8 cellular contexts compared by ENCODE assay signal in genomic region chr2:176187306-176188217, GRCh38. TPM values are rescaled to one million over a fixed set of nuclear protein-coding genes. Genes with fewer than 3 reads are reported as not detected.
DNase-seq lines count a peak whose midpoint lies in the region; ATAC-seq, FAIRE-seq and TF ChIP-seq lines count a peak whose summit lies in the region.

No MANE protein-coding gene starts in this region.

- no peaks in the 10 kb centered on the region for H3K9me3 Mint-ChIP-seq in activated CD4-positive, alpha-beta T cell treated with anti-CD3 and anti-CD28 coated beads, Interleukin-2, amount 10 ng/mL, durations not matched to agents 7 days and 5 days

- POLR2A ChIA-PET in activated CD4-positive, alpha-beta T cell treated with anti-CD3 and anti-CD28 coated beads, Interleukin-2, amount 10 ng/mL, durations not matched to agents 7 days and 5 days (lab: Charles Lee), result no interaction called here

- intact Hi-C loops in esophagus muscularis mucosa (cut with DNase I), result no loop called here
- intact Hi-C loops in pancreas (cut with DNase I), result no loop called here

- CTCF ChIA-PET in activated CD4-positive, alpha-beta T cell treated with anti-CD3 and anti-CD28 coated beads, Interleukin-2, amount 10 ng/mL, durations not matched to agents 7 days and 5 days (lab: Charles Lee), result interaction anchor here (0.6 to 1.2 kb wide), 3 partner anchors 11 to 122 kb away, joined by 3 to 4 read pairs (median 3); no protein-coding TSS in a partner anchor

- TF ChIP-seq CTCF in esophagus muscularis mucosa (IDR thresholded peaks at IDR 0.05) (no peak), pancreas (IDR thresholded peaks at IDR 0.05) (no peak)

- peak overlapping the region; percentile 58 to 67 (median 65) for H3K4me3 ChIP-seq in esophagus muscularis mucosa
- peak overlapping the region; percentile 22 to 62 (median 34) for H3K4me3 ChIP-seq in pancreas

- no peak for DNase-seq in activated CD4-positive, alpha-beta T cell treated with anti-CD3 and anti-CD28 coated beads, Interleukin-2, amount 10 ng/mL, durations not matched to agents 7 days and 5 days
- no peak for DNase-seq in activated CD4-positive, alpha-beta T cell treated with anti-CD3 and anti-CD28 coated beads for 4 hours
- DNase-seq in RKO (ENCODE audit: low spot score) (peak; percentile 12), esophagus muscularis mucosa (ENCODE audit: extremely low spot score) (no peak), pancreas (peak in 1 of 6 donors; percentile 38), NCI-H226 (no peak), KBM-7 (no peak)

- peaks cover 10 to 92% (median 42%) of the 10 kb centered on the region in 4 donors for H3K27me3 ChIP-seq in esophagus muscularis mucosa
- peaks cover 0 to 43% (median 7%) of the 10 kb centered on the region in 4 donors for H3K27me3 ChIP-seq in pancreas

- peaks cover 77% of the 10 kb centered on the region for H3K27me3 Mint-ChIP-seq in activated CD4-positive, alpha-beta T cell treated with anti-CD3 and anti-CD28 coated beads, Interleukin-2, amount 10 ng/mL, durations not matched to agents 7 days and 5 days

- H3K27ac Mint-ChIP-seq in activated CD4-positive, alpha-beta T cell treated with anti-CD3 and anti-CD28 coated beads, Interleukin-2, amount 10 ng/mL, durations not matched to agents 7 days and 5 days, result no peak overlapping the region

- TF ChIP-seq EP300 in esophagus muscularis mucosa (IDR thresholded peaks at IDR 0.05), result no peak

- H3K4me1 ChIP-seq in esophagus muscularis mucosa, result peaks cover 18 to 33% (median 27%) of the 10 kb centered on the region in 4 donors
- H3K4me1 ChIP-seq in pancreas, result peaks cover 3 to 21% (median 7%) of the 10 kb centered on the region in 3 donors

- no peak for FAIRE-seq in pancreas (lab: Jason Lieb, UNC)

- peak overlapping the region in 3 of 4 donors; percentile 35 to 48 (median 42) for H3K27ac ChIP-seq in esophagus muscularis mucosa (replicated peaks in 1 of 4)
- H3K27ac ChIP-seq in pancreas, result no peak overlapping the region

- H3K9me3 ChIP-seq in esophagus muscularis mucosa (no peaks in the 10 kb centered on the region), pancreas (no peaks in the 10 kb centered on the region)

- peaks cover 17% of the 10 kb centered on the region for H3K4me1 Mint-ChIP-seq in activated CD4-positive, alpha-beta T cell treated with anti-CD3 and anti-CD28 coated beads, Interleukin-2, amount 10 ng/mL, durations not matched to agents 7 days and 5 days

- peaks cover 4% of the 10 kb centered on the region for H3K36me3 Mint-ChIP-seq in activated CD4-positive, alpha-beta T cell treated with anti-CD3 and anti-CD28 coated beads, Interleukin-2, amount 10 ng/mL, durations not matched to agents 7 days and 5 days (ENCODE audit: low read depth)

- ATAC-seq in pancreas (peak in 3 of 4 donors; percentile 36 to 61 (median 48)), HG03108 (IDR thresholded peaks at IDR 0.05; ENCODE audit: unreplicated experiment) (no peak)

- no peak for TF ChIP-seq POLR2A in esophagus muscularis mucosa (IDR thresholded peaks at IDR 0.05; ENCODE audit: low read depth)

- in situ Hi-C loops in KBM-7 (cut with MboI; ENCODE audit: low pct_unique_long_range_greater_than_20kb, low sequenced_read_pairs), result no loop called here

- 3% methylated on average over 15 of the region's 19 CpGs for WGBS in esophagus muscularis mucosa
- 4 to 7% methylated on average over 19 of the region's 19 CpGs for WGBS in pancreas, 2 donors

- no peaks in the 10 kb centered on the region for H3K36me3 ChIP-seq in esophagus muscularis mucosa
- H3K36me3 ChIP-seq in pancreas, result no peaks in the 10 kb centered on the region

- H3K4me3 Mint-ChIP-seq in activated CD4-positive, alpha-beta T cell treated with anti-CD3 and anti-CD28 coated beads, Interleukin-2, amount 10 ng/mL, durations not matched to agents 7 days and 5 days, result peak overlapping the region; percentile 73

RNA-seq across cellular contexts. Expression of gene HOXD1, which starts 0.9 kb away (rescaled TPM):
- total RNA-seq in activated CD4-positive, alpha-beta T cell treated with anti-CD3 and anti-CD28 coated beads, Interleukin-2, amount 10 ng/mL, durations not matched to agents 7 days and 5 days, result not detected
- total RNA-seq in esophagus muscularis mucosa, result under 1 TPM in 2 of 4 donors, not detected in 2; 0.19 to 0.34 TPM
- total RNA-seq in pancreas, result under 1 TPM; 0.08 to 0.29 (median 0.18) TPM
- under 1 TPM; 0.19 to 0.28 TPM for polyA plus RNA-seq in pancreas

RNA-seq across cellular contexts. Expression of gene HOXD3, which starts 30.5 kb away (rescaled TPM):
- total RNA-seq in activated CD4-positive, alpha-beta T cell treated with anti-CD3 and anti-CD28 coated beads, Interleukin-2, amount 10 ng/mL, durations not matched to agents 7 days and 5 days, result not detected
- total RNA-seq in esophagus muscularis mucosa (1 to 10 TPM in 2 of 4 donors, under 1 TPM in 2; 0.86 to 2.1 (median 1.4) TPM), pancreas (under 1 TPM in 5 of 6 donors, not detected in 1; 0.23 to 0.38 (median 0.25) TPM)
- polyA plus RNA-seq in pancreas, result under 1 TPM; 0.19 to 0.68 TPM

RNA-seq across cellular contexts. Expression of gene HOXD4, which starts 36.2 kb away (rescaled TPM):
- not detected for total RNA-seq in activated CD4-positive, alpha-beta T cell treated with anti-CD3 and anti-CD28 coated beads, Interleukin-2, amount 10 ng/mL, durations not matched to agents 7 days and 5 days
- 1 to 10 TPM in 2 of 4 donors, under 1 TPM in 2; 0.66 to 2.9 (median 1.9) TPM for total RNA-seq in esophagus muscularis mucosa
- total RNA-seq in pancreas, result under 1 TPM in 4 of 6 donors, not detected in 2; 0.13 to 0.31 (median 0.27) TPM
- polyA plus RNA-seq in pancreas, result 1 to 10 TPM; 1.0 to 1.8 TPM

RNA-seq across cellular contexts. Expression of gene HOXD8, which starts 58.1 kb away (rescaled TPM):
- not detected for total RNA-seq in activated CD4-positive, alpha-beta T cell treated with anti-CD3 and anti-CD28 coated beads, Interleukin-2, amount 10 ng/mL, durations not matched to agents 7 days and 5 days
- 1 to 10 TPM; 3.7 to 4.8 (median 4.3) TPM for total RNA-seq in esophagus muscularis mucosa
- under 1 TPM; 0.19 to 0.87 (median 0.61) TPM for total RNA-seq in pancreas
- 1 to 10 TPM in 1 of 2 donors, under 1 TPM in 1; 0.61 to 1.5 TPM for polyA plus RNA-seq in pancreas

Comparison
In these comparisons a context has a peak if more than half of its experiments do, and no peak if none do; other contexts are left out.
1. H3K27ac ChIP-seq: peak in esophagus muscularis mucosa (3 of 4); none in pancreas (0 of 4).